Comparison of ENCODE assay signal across 14 cellular contexts in the genomic region with DNA sequence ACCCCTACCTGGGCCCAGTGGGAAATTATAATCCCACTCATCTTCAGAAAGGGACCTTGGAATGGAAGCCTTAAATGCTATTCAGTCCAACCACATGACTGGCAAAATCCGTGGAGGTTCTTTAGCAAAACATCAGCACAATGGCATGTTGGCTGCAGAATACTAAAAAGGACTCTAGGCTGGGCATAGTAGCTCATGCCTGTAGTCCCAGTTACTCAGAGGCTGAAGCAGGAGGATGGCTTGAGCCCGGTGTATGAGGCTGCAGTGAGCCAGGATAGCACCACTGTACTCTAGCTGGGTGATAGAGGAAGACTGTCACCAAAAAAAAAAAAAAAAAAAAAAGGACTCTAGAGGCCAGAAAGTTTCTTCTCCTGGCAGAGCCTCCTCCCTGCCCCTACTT.
DNase-seq lines count a peak whose midpoint lies in the region; ATAC-seq and TF ChIP-seq lines count a peak whose summit lies in the region.
"Had no signal": no experiment of that assay in that cellular context is flagged by ENCODE, and none has a peak within 500 bp of the region (broad histone marks: within the 10 kb centered on the region; RNA-seq: fewer than 3 reads in every experiment).

No MANE protein-coding gene starts in this region.

- in situ Hi-C loops in transverse colon (cut with MboI; ENCODE audit: low pct_ligation_motif_present in 1 of 4, low pct_unique_long_range_greater_than_20kb in 1 of 4, low sequenced_read_pairs in 3 of 4): loop anchor here in 2 of 4 donors (5.0 to 10.0 kb wide), 2 partner anchors 54 to 66 kb away; no protein-coding TSS in a partner anchor

- H3K27me3 ChIP-seq in mesenchymal stem cell (ENCODE audit: control insufficient read depth in 1 of 2, insufficient read depth in 1 of 2, low read length in 2 of 2) (no peaks in the 10 kb centered on the region), transverse colon (no peaks in the 10 kb centered on the region)
- H3K27me3 ChIP-seq: colonic mucosa had no signal

- no peak overlapping the region for H3K4ac ChIP-seq in mesenchymal stem cell (ENCODE audit: low read depth in 1 of 2, low read length in 2 of 2)

- H2BK15ac ChIP-seq in mesenchymal stem cell (ENCODE audit: low read depth, poor library complexity, severe bottlenecking): peak overlapping the region; percentile 82

- H3K4me3 ChIP-seq in mesenchymal stem cell (ENCODE audit: insufficient read depth in 1 of 2, low read depth in 1 of 2, low read length in 2 of 2) (no peak overlapping the region), transverse colon (no peak overlapping the region)
- H3K4me3 ChIP-seq: colonic mucosa had no signal

- H3K4me1 ChIP-seq in mesenchymal stem cell (ENCODE audit: control insufficient read depth, insufficient read depth, low read depth, low read length) (peaks cover 61% of the 10 kb centered on the region), transverse colon (peaks cover 16 to 65% (median 40%) of the 10 kb centered on the region in 4 donors)

- TF ChIP-seq EP300 in transverse colon (IDR thresholded peaks at IDR 0.05; ENCODE audit: low read depth): no peak

- no peaks in the 10 kb centered on the region for H3K79me1 ChIP-seq in mesenchymal stem cell (replicated peaks; ENCODE audit: low read length, poor library complexity, severe bottlenecking)

- H3K36me3 ChIP-seq in mesenchymal stem cell (ENCODE audit: control insufficient read depth in 1 of 2, insufficient read depth in 2 of 2, low read depth in 1 of 2, low read length in 2 of 2): no peaks in the 10 kb centered on the region
- H3K36me3 ChIP-seq in transverse colon: no peaks in the 10 kb centered on the region
- H3K36me3 ChIP-seq: colonic mucosa, neutrophil had no signal

- peak overlapping the region; percentile 60 for H2BK5ac ChIP-seq in mesenchymal stem cell (ENCODE audit: low read depth, low read length, poor library complexity, severe bottlenecking)

- H2AK5ac ChIP-seq in mesenchymal stem cell (ENCODE audit: low read length, severe bottlenecking): peak overlapping the region; percentile 99

- no peak for TF ChIP-seq POLR2A in transverse colon (IDR thresholded peaks at IDR 0.05)

- H3K18ac ChIP-seq in mesenchymal stem cell (ENCODE audit: low read depth in 1 of 2, low read length in 2 of 2): peak overlapping the region in 1 of 2 experiments; percentile 45

- no peak overlapping the region for H4K8ac ChIP-seq in mesenchymal stem cell (ENCODE audit: low read length)

- no peak for TF ChIP-seq CTCF in transverse colon (IDR thresholded peaks at IDR 0.05)

- WGBS in mesenchymal stem cell: 33% methylated on average over 1 of the region's 2 CpGs
- 71% methylated on average over 2 of the region's 2 CpGs; no CpG with 5 or more reads in 1 of the 2 donors for WGBS in transverse colon (ENCODE audit: low coverage in 1 of 2), 2 donors

- H3K14ac ChIP-seq in mesenchymal stem cell (ENCODE audit: low read length in 2 of 2): no peak overlapping the region

- H2BK12ac ChIP-seq in mesenchymal stem cell (ENCODE audit: low read length in 2 of 2): peak overlapping the region in 1 of 2 experiments; percentile 69

- H3K9me3 ChIP-seq in mesenchymal stem cell (ENCODE audit: control insufficient read depth, low read length) (no peaks in the 10 kb centered on the region), transverse colon (no peaks in the 10 kb centered on the region)
- H3K9me3 ChIP-seq: colonic mucosa, neutrophil had no signal

- no peak overlapping the region for H2AFZ ChIP-seq in mesenchymal stem cell (ENCODE audit: low read depth, low read length)

- DNase-seq in DMS53 (lab: John Stamatoyannopoulos, UW) (peak; percentile 6), DMS53 treated with DMSO at 0.1 percent for 48 hours (lab: John Stamatoyannopoulos, UW; ENCODE audit: unreplicated experiment) (no peak), caudate nucleus (lab: John Stamatoyannopoulos, UW) (no peak), mesenchymal stem cell (no peak), transverse colon (no peak), MV-4-11 (lab: John Stamatoyannopoulos, UW) (no peak)
- DNase-seq: DMS79 treated with DMSO at 0.1 percent for 48 hours, NCI-H1694 treated with DMSO at 0.1 percent for 48 hours, OCI-M1 had no signal

- H4K91ac ChIP-seq in mesenchymal stem cell (ENCODE audit: low read length): no peak overlapping the region

- H3K23ac ChIP-seq in mesenchymal stem cell (ENCODE audit: low read length in 2 of 2): no peak overlapping the region

- no peak overlapping the region for H3K4me2 ChIP-seq in mesenchymal stem cell (ENCODE audit: low read length, poor library complexity, severe bottlenecking)

- no peak overlapping the region for H2BK120ac ChIP-seq in mesenchymal stem cell (ENCODE audit: low read depth, low read length)

- no peak overlapping the region for H3K9ac ChIP-seq in mesenchymal stem cell (ENCODE audit: low read length)

- H3K27ac ChIP-seq in caudate nucleus (ENCODE audit: low read depth, low read length): peak overlapping the region; percentile 6
- peak overlapping the region; percentile 75 for H3K27ac ChIP-seq in mesenchymal stem cell (ENCODE audit: low read length, poor library complexity, severe bottlenecking)
- H3K27ac ChIP-seq in transverse colon: peak overlapping the region; percentile 77 to 87 (median 82)
- H3K27ac ChIP-seq: 22Rv1, neutrophil had no signal

- intact Hi-C loops in transverse colon (cut with DNase I; ENCODE audit: low total_unique reads): loop anchor here (5.0 kb wide), 1 partner anchor 61 kb away; a partner anchor contains a TSS

- no peak for ATAC-seq in GM18519 (IDR thresholded peaks at IDR 0.05; ENCODE audit: low FRiP score, unreplicated experiment)
- no peak for ATAC-seq in HG03565 (IDR thresholded peaks at IDR 0.05; ENCODE audit: unreplicated experiment)

Comparison
In these comparisons a context has a peak if more than half of its experiments do, and no peak if none do; other contexts are left out.
1. H3K27ac ChIP-seq: peak in every context shown above with its lines; median percentile 82 in transverse colon; 75 in mesenchymal stem cell; 6 in caudate nucleus.